ENCODE assay signal across 9 cellular contexts in genomic region chr6:26311012-26311384, GRCh38. TPM values are rescaled to one million over a fixed set of nuclear protein-coding genes. Genes with fewer than 3 reads are reported as not detected.
A peak's percentile ranks its signal among the peaks of the same experiment; 100 is the strongest.
DNase-seq lines count a peak whose midpoint lies in the region; ATAC-seq, FAIRE-seq and TF ChIP-seq lines count a peak whose summit lies in the region.
"Had no signal": no experiment of that assay in that cellular context is flagged by ENCODE, and none has a peak within 500 bp of the region (broad histone marks: within the 10 kb centered on the region; RNA-seq: fewer than 3 reads in every experiment).

No MANE protein-coding gene starts in this region.

- no peaks in the 10 kb centered on the region for H3K27me3 ChIP-seq in NT2/D1 (ENCODE audit: insufficient read depth, insufficient read length)
- H3K27me3 ChIP-seq in adrenal gland, result no peaks in the 10 kb centered on the region
- no peaks in the 10 kb centered on the region for H3K27me3 ChIP-seq in HepG2 (ENCODE audit: control insufficient read depth in 1 of 2, insufficient read depth in 2 of 2, low read length in 2 of 2)
- no peaks in the 10 kb centered on the region for H3K27me3 ChIP-seq in testis
- H3K27me3 ChIP-seq in thyroid gland, result no peaks in the 10 kb centered on the region

- peak overlapping the region; percentile 8 for H2AFZ ChIP-seq in HepG2 (ENCODE audit: low read length)

- H3K4me2 ChIP-seq in HepG2 (ENCODE audit: low read depth, low read length), result peak overlapping the region; percentile 96

- CTCF ChIA-PET in HepG2 (lab: Yijun Ruan, JAX; ENCODE audit: low intra/inter-chr PET ratio, low total read pairs), result no interaction called here

- FAIRE-seq in HepG2 (lab: Jason Lieb, UNC), result no peak

- in situ Hi-C loops in HepG2 (cut with HindIII; ENCODE audit: extremely low pct_ligation_motif_present, low pct_unique_long_range_greater_than_20kb), result loop anchor here (10.0 to 25.0 kb wide), 2 partner anchors 136 to 1201 kb away; no protein-coding TSS in a partner anchor

- no TSS peak for BruUV-seq in HepG2 (replicated peaks; lab: Mats Ljungman, UMichigan)

- no peak for TF ChIP-seq EP300 in HepG2 (IDR thresholded peaks at IDR 0.05; ENCODE audit: low read depth in 2 of 2, low read length in 2 of 2)
- TF ChIP-seq EP300 in HepG2 (CRISPR knock-in tag; IDR thresholded peaks at IDR 0.05; ENCODE audit: borderline replicate concordance), result no peak

- no peak for TF ChIP-seq RAD21 in HepG2 (CRISPR knock-in tag; IDR thresholded peaks at IDR 0.05)

- intact Hi-C loops in adrenal gland (cut with DNase I), result loop anchor here in 1 of 2 donors (10.0 kb wide), 1 partner anchor 244 kb away; no protein-coding TSS in a partner anchor
- intact Hi-C loops in HepG2 (cut with micrococcal nuclease; ENCODE audit: unreplicated experiment), result loop anchor here (10.0 kb wide), 1 partner anchor 246 kb away; no protein-coding TSS in a partner anchor
- intact Hi-C loops in testis (cut with DNase I; ENCODE audit: low total_unique reads), result no loop called here
- intact Hi-C loops in thyroid gland (cut with DNase I), result no loop called here

- TF ChIP-seq CTCF in adrenal gland (IDR thresholded peaks at IDR 0.05) (no peak), HepG2 (CRISPR knock-in tag; IDR thresholded peaks at IDR 0.05) (no peak), testis (IDR thresholded peaks at IDR 0.05) (no peak), thyroid gland (IDR thresholded peaks at IDR 0.05) (no peak)

- 6 to 14% (median 11%) methylated on average over 11 of the region's 11 CpGs for WGBS in adrenal gland, 4 donors
- WGBS in HepG2 (ENCODE audit: low lambda C conversion rate), result 2% methylated on average over 11 of the region's 11 CpGs
- 8 to 9% methylated on average over 11 of the region's 11 CpGs for WGBS in testis, 2 donors
- 10 to 14% methylated on average over 11 of the region's 11 CpGs for WGBS in thyroid gland, 2 donors

- no peaks in the 10 kb centered on the region for H3K4me1 ChIP-seq in NT2/D1 (ENCODE audit: insufficient read depth, insufficient read length)
- peaks cover 7 to 17% of the 10 kb centered on the region in 2 donors for H3K4me1 ChIP-seq in adrenal gland (replicated peaks in 1 of 2)
- H3K4me1 ChIP-seq in HepG2 (ENCODE audit: insufficient read depth, low read length), result peaks cover 72% of the 10 kb centered on the region
- H3K4me1 ChIP-seq in testis, result no peaks in the 10 kb centered on the region
- H3K4me1 ChIP-seq in thyroid gland, result no peaks in the 10 kb centered on the region

- H3K9me3 ChIP-seq in NT2/D1 (ENCODE audit: insufficient read depth, low read length) (no peaks in the 10 kb centered on the region), adrenal gland (replicated peaks in 1 of 3) (no peaks in the 10 kb centered on the region), HepG2 (ENCODE audit: low read length) (no peaks in the 10 kb centered on the region), testis (no peaks in the 10 kb centered on the region), thyroid gland (no peaks in the 10 kb centered on the region)
- H3K9me3 ChIP-seq: BLaER1 had no signal

- TF ChIP-seq POLR2A in adrenal gland (IDR thresholded peaks at IDR 0.05), result no peak
- TF ChIP-seq POLR2A in HepG2 (IDR thresholded peaks at IDR 0.05; ENCODE audit: insufficient read depth in 1 of 2, low read depth in 2 of 2, low read length in 2 of 2), result no peak
- TF ChIP-seq POLR2A in testis (IDR thresholded peaks at IDR 0.05), result no peak
- no peak for TF ChIP-seq POLR2A in thyroid gland (IDR thresholded peaks at IDR 0.05)

- no peak for ATAC-seq in HepG2
- ATAC-seq in GM18498 (IDR thresholded peaks at IDR 0.05; ENCODE audit: unreplicated experiment), result no peak

- no peaks in the 10 kb centered on the region for H3K79me2 ChIP-seq in HepG2 (ENCODE audit: insufficient read depth, low read length)

- no peaks in the 10 kb centered on the region for H4K20me1 ChIP-seq in HepG2 (ENCODE audit: insufficient read depth, low read length)
- H4K20me1 ChIP-seq: BLaER1 had no signal

- H3K9ac ChIP-seq in NT2/D1 (ENCODE audit: insufficient read length, low read depth), result peak overlapping the region; percentile 65
- peak overlapping the region; percentile 71 for H3K9ac ChIP-seq in HepG2 (ENCODE audit: insufficient read depth, low read depth, low read length)
- H3K9ac ChIP-seq: BLaER1 had no signal

- peak; percentile 58 for DNase-seq in NCI-H2171 treated with DMSO at 0.1 percent for 48 hours (lab: John Stamatoyannopoulos, UW)
- no peak for DNase-seq in NCI-H2171 (lab: John Stamatoyannopoulos, UW)
- DNase-seq in NT2/D1 (ENCODE audit: low read depth, low spot score), result no peak
- DNase-seq in adrenal gland, result peak in 6 of 7 donors; percentile 29 to 70 (median 38)
- DNase-seq in HepG2 (ENCODE audit: low spot score), result peak; percentile 38
- DNase-seq in testis, result no peak
- no peak for DNase-seq in thyroid gland

- H3K36me3 ChIP-seq in NT2/D1 (ENCODE audit: insufficient read depth, insufficient read length, low read length) (no peaks in the 10 kb centered on the region), adrenal gland (replicated peaks in 1 of 2) (no peaks in the 10 kb centered on the region), HepG2 (replicated peaks in 1 of 2; ENCODE audit: control insufficient read depth in 1 of 2, insufficient read depth in 2 of 2, low read length in 2 of 2) (no peaks in the 10 kb centered on the region), testis (ENCODE audit: low read depth, missing control alignments) (no peaks in the 10 kb centered on the region), thyroid gland (no peaks in the 10 kb centered on the region)
- H3K36me3 ChIP-seq: BLaER1 had no signal

- POLR2A ChIA-PET in HepG2 (lab: Yijun Ruan, JAX), result interaction anchor here (0.6 kb wide), 1 partner anchor 11 kb away, joined by 3 read pairs; no protein-coding TSS in a partner anchor

- H3K27ac ChIP-seq in adrenal gland (no peak overlapping the region), HepG2 (ENCODE audit: extremely low read length, insufficient read depth, low read length) (no peak overlapping the region), testis (no peak overlapping the region), thyroid gland (no peak overlapping the region)
- H3K27ac ChIP-seq: BLaER1 had no signal

- peak overlapping the region; percentile 58 for H3K4me3 ChIP-seq in NT2/D1 (ENCODE audit: insufficient read length, low read depth)
- no peak overlapping the region for H3K4me3 ChIP-seq in adrenal gland
- H3K4me3 ChIP-seq in HepG2 (replicated peaks in 1 of 3; ENCODE audit: insufficient read depth in 1 of 3, low read depth in 2 of 3, low read length in 3 of 3), result peak overlapping the region; percentile 67 to 80 (median 67)
- H3K4me3 ChIP-seq in testis, result peak overlapping the region in 1 of 2 donors; percentile 58
- no peak overlapping the region for H3K4me3 ChIP-seq in thyroid gland (replicated peaks in 1 of 3)
- H3K4me3 ChIP-seq: BLaER1 had no signal

RNA-seq across cellular contexts. Expression of gene BTN3A2, which starts 54.0 kb away (rescaled TPM):
- total RNA-seq in adrenal gland, result 10 to 100 TPM; 31.4 to 95.3 (median 54.1) TPM
- polyA plus RNA-seq in adrenal gland, result 10 to 100 TPM; 30.4 to 33.7 (median 31.4) TPM
- 18.9 and 21.3 TPM in 2 replicates for total RNA-seq in HepG2 (2016; rRNA removed; fragmentation: Illumina TruSeq; extraction: Trizol)
- total RNA-seq in HepG2 (2016; cell fraction: cytosol; rRNA removed; fragmentation: Illumina TruSeq; extraction: Trizol; ENCODE audit: low read depth), result 3.4 and 4.3 TPM in 2 replicates
- total RNA-seq in HepG2 (2016; cell fraction: insoluble cytoplasmic fraction; rRNA removed; fragmentation: Illumina TruSeq; extraction: Trizol), result 17.8 and 20.4 TPM in 2 replicates
- 13.3 and 13.9 TPM in 2 replicates for total RNA-seq in HepG2 (2016; cell fraction: membrane; rRNA removed; fragmentation: Illumina TruSeq; extraction: Trizol)
- total RNA-seq in HepG2 (2016; cell fraction: nucleus; rRNA removed; fragmentation: Illumina TruSeq; extraction: Trizol), result 16.6 and 20.6 TPM in 2 replicates
- 36.2 and 36.3 TPM in 2 replicates for polyA plus RNA-seq in HepG2 (2011; rRNA removed)
- 28.2 and 31.2 TPM in 2 replicates for polyA plus RNA-seq in HepG2 (2011; cell fraction: cytosol; rRNA removed)
- 36.5 and 54.5 TPM in 2 replicates for polyA plus RNA-seq in HepG2 (2011; cell fraction: nucleus; rRNA removed)
- 22.7 and 24.1 TPM in 2 replicates for polyA plus RNA-seq in HepG2 (2012)
- 3.2 and 3.3 TPM in 2 replicates for polyA plus RNA-seq in HepG2 (2016; cell fraction: cytosol; fragmentation: Illumina TruSeq; extraction: Trizol; ENCODE audit: low read depth)
- 14.2 and 14.4 TPM in 2 replicates for polyA plus RNA-seq in HepG2 (2016; cell fraction: insoluble cytoplasmic fraction; fragmentation: Illumina TruSeq; extraction: Trizol; ENCODE audit: low read depth)
- 8.3 and 9.3 TPM in 2 replicates for polyA plus RNA-seq in HepG2 (2016; cell fraction: membrane; fragmentation: Illumina TruSeq; extraction: Trizol; ENCODE audit: low read depth)
- 33.8 and 37.9 TPM in 2 replicates for polyA plus RNA-seq in HepG2 (2016; cell fraction: nucleus; fragmentation: Illumina TruSeq; extraction: Trizol; ENCODE audit: insufficient read depth, low read depth)
- 35.9 and 51.8 TPM in 2 replicates for polyA minus RNA-seq in HepG2 (2011; rRNA and poly(A)+ RNA removed; ENCODE audit: low replicate concordance)
- 12.0 and 17.2 TPM in 2 replicates for polyA minus RNA-seq in HepG2 (2011; cell fraction: cytosol; rRNA and poly(A)+ RNA removed)
- 21.9 and 35.8 TPM in 2 replicates for polyA minus RNA-seq in HepG2 (2011; cell fraction: nucleus; rRNA and poly(A)+ RNA removed)
- total RNA-seq in testis, result 10 to 100 TPM; 20.7 to 21.3 TPM
- 25.9 TPM for polyA plus RNA-seq in testis (ENCODE audit: insufficient read depth, low read depth, low replicate concordance)
- 10 to 100 TPM in 3 of 4 donors, 1 to 10 TPM in 1; 9.7 to 25.0 (median 15.0) TPM for total RNA-seq in thyroid gland

Comparison
In these comparisons a context has a peak if more than half of its experiments do, and no peak if none do; other contexts are left out.
1. DNase-seq: peak in NCI-H2171 treated with DMSO at 0.1 percent for 48 hours (single experiment), adrenal gland (6 of 7) and HepG2 (single experiment); none in NCI-H2171 (single experiment), NT2/D1 (single experiment), testis (single experiment) and thyroid gland (0 of 2).
2. H3K4me3 ChIP-seq: peak in NT2/D1 (single experiment) and HepG2 (3 of 3); none in adrenal gland (0 of 4) and thyroid gland (0 of 3).